ENCODE assay signal across 9 cellular contexts in the genomic region with DNA sequence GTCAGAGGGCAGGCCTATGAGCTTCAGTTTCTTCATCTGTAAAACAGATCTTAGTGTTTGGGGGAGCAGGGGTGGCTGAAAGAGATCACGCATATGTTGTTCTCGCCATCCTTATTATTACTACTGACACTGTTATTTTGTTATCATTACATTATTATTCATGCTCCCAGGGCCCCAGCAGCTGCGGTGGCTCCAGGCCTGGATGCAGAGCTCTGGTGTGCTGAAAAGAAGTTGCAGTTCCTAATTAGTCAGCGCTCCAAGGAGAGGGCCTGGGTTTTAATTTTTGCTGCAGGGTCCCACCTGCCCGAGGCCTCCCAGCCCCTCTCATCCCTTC. TPM values are rescaled to one million over a fixed set of nuclear protein-coding genes. Genes with fewer than 3 reads are reported as not detected.
DNase-seq lines count a peak whose midpoint lies in the region; ATAC-seq and TF ChIP-seq lines count a peak whose summit lies in the region.
"Had no signal": no experiment of that assay in that cellular context is flagged by ENCODE, and none has a peak within 500 bp of the region (broad histone marks: within the 10 kb centered on the region; RNA-seq: fewer than 3 reads in every experiment).

No MANE protein-coding gene starts in this region.

- POLR2A ChIA-PET in naive thymus-derived CD4-positive, alpha-beta T cell (lab: Charles Lee) = interaction anchor here (0.8 kb wide), 1 partner anchor 105 kb away, joined by 6 read pairs; no protein-coding TSS in a partner anchor

- peak overlapping the region; percentile 95 for H3K27ac ChIP-seq in KOPT-K1 (ENCODE audit: low read depth, low read length, poor library complexity, severe bottlenecking)
- H3K27ac ChIP-seq in breast epithelium = peak overlapping the region; percentile 97
- H3K27ac ChIP-seq in naive thymus-derived CD4-positive, alpha-beta T cell (ENCODE audit: low read depth, low read length) = no peak overlapping the region
- H3K27ac ChIP-seq: neutrophil had no signal

- peak overlapping the region; percentile 40 to 86 (median 72) for H3K4me3 Mint-ChIP-seq in naive thymus-derived CD4-positive, alpha-beta T cell

- H3K4me1 ChIP-seq in BE2C = peaks cover 76% of the 10 kb centered on the region
- peaks cover 32 to 63% of the 10 kb centered on the region in 2 donors for H3K4me1 ChIP-seq in breast epithelium
- H3K4me1 ChIP-seq in naive thymus-derived CD4-positive, alpha-beta T cell (ENCODE audit: control insufficient read depth in 2 of 2, insufficient read depth in 2 of 2, low read length in 2 of 2) = peaks cover 36 to 38% of the 10 kb centered on the region in 2 donors

- H3K36me3 Mint-ChIP-seq in naive thymus-derived CD4-positive, alpha-beta T cell = no peaks in the 10 kb centered on the region

- peaks cover 7 to 51% (median 34%) of the 10 kb centered on the region in 7 donors for H3K4me1 Mint-ChIP-seq in naive thymus-derived CD4-positive, alpha-beta T cell

- H3K9me3 ChIP-seq in BE2C = no peaks in the 10 kb centered on the region
- no peaks in the 10 kb centered on the region for H3K9me3 ChIP-seq in KOPT-K1 (ENCODE audit: insufficient read depth, low read length, poor library complexity, severe bottlenecking)
- no peaks in the 10 kb centered on the region for H3K9me3 ChIP-seq in breast epithelium
- H3K9me3 ChIP-seq in naive thymus-derived CD4-positive, alpha-beta T cell (ENCODE audit: control insufficient read depth in 2 of 3, low read length in 3 of 3) = no peaks in the 10 kb centered on the region
- H3K9me3 ChIP-seq: neutrophil had no signal

- peak overlapping the region; percentile 39 for H3K4me3 ChIP-seq in BE2C (ENCODE audit: low read depth, low read length)
- H3K4me3 ChIP-seq in breast epithelium = peak overlapping the region; percentile 52 to 71 (median 52)
- H3K4me3 ChIP-seq in naive thymus-derived CD4-positive, alpha-beta T cell (ENCODE audit: low read length) = peak overlapping the region; percentile 46
- no peak overlapping the region for H3K4me3 ChIP-seq in H7 (ENCODE audit: insufficient read depth, low read depth, low read length)

- TF ChIP-seq CTCF in BE2C (IDR thresholded peaks at IDR 0.05; ENCODE audit: low read depth, low read length) = no peak
- no peak for TF ChIP-seq CTCF in breast epithelium (IDR thresholded peaks at IDR 0.05)

- peak overlapping the region in 1 of 9 donors; percentile 31 for H3K27ac Mint-ChIP-seq in naive thymus-derived CD4-positive, alpha-beta T cell

- H3K9me3 Mint-ChIP-seq in naive thymus-derived CD4-positive, alpha-beta T cell = no peaks in the 10 kb centered on the region

- CTCF ChIA-PET in naive thymus-derived CD4-positive, alpha-beta T cell (lab: Charles Lee) = interaction anchor here (1.8 kb wide), 1 partner anchor 34 kb away, joined by 6 read pairs; no protein-coding TSS in a partner anchor

- TF ChIP-seq POLR2A in breast epithelium (IDR thresholded peaks at IDR 0.05) = no peak

- ATAC-seq in naive thymus-derived CD4-positive, alpha-beta T cell = no peak
- ATAC-seq in GM19463 (IDR thresholded peaks at IDR 0.05; ENCODE audit: unreplicated experiment) (no peak), GM21526 (IDR thresholded peaks at IDR 0.05; ENCODE audit: low FRiP score, unreplicated experiment) (no peak), HG02870 (IDR thresholded peaks at IDR 0.05; ENCODE audit: unreplicated experiment) (no peak)

- DNase-seq in BE2C (peak; percentile 63), breast epithelium (ENCODE audit: low spot score in 2 of 2) (no peak), H7 (no peak)
- no peak for DNase-seq in naive thymus-derived CD4-positive, alpha-beta T cell

- H3K27me3 Mint-ChIP-seq in naive thymus-derived CD4-positive, alpha-beta T cell = peaks cover 0 to 4% (median 3%) of the 10 kb centered on the region in 5 donors

- H3K27me3 ChIP-seq in BE2C = no peaks in the 10 kb centered on the region
- H3K27me3 ChIP-seq in breast epithelium = no peaks in the 10 kb centered on the region
- peaks cover 0 to 3% of the 10 kb centered on the region in 2 donors for H3K27me3 ChIP-seq in naive thymus-derived CD4-positive, alpha-beta T cell (ENCODE audit: control insufficient read depth in 2 of 2, insufficient read depth in 2 of 2, low read length in 2 of 2)
- H3K27me3 ChIP-seq in H7 (ENCODE audit: control insufficient read depth, insufficient read depth, low read length) = no peaks in the 10 kb centered on the region

- intact Hi-C loops in breast epithelium (cut with DNase I; ENCODE audit: low total_unique reads) = no loop called here
- intact Hi-C loops in naive thymus-derived CD4-positive, alpha-beta T cell (cut with micrococcal nuclease) = loop anchor here (2.0 to 5.0 kb wide), 5 partner anchors 17 to 80 kb away; partner anchors contain the start of gene CXXC5 (in 1 of the 2)

- H3K36me3 ChIP-seq in BE2C = peaks cover 7% of the 10 kb centered on the region; the same call in 1 of the 2 replicates
- no peaks in the 10 kb centered on the region; the same call in 1 of the 2 replicates for H3K36me3 ChIP-seq in KOPT-K1 (ENCODE audit: insufficient read depth, low read length)
- no peaks in the 10 kb centered on the region for H3K36me3 ChIP-seq in breast epithelium
- H3K36me3 ChIP-seq in naive thymus-derived CD4-positive, alpha-beta T cell (ENCODE audit: control insufficient read depth in 2 of 3, insufficient read depth in 3 of 3, low read length in 3 of 3) = no peaks in the 10 kb centered on the region
- H3K36me3 ChIP-seq in H7 (replicated peaks; ENCODE audit: control insufficient read depth, insufficient read depth, low read length) = no peaks in the 10 kb centered on the region; the same call in 1 of the 2 replicates
- H3K36me3 ChIP-seq: neutrophil had no signal

RNA-seq across cellular contexts. Expression of gene CXXC5, which starts 19.5 kb away (rescaled TPM):
- 263 TPM for polyA plus RNA-seq in BE2C (2012; ENCODE audit: insufficient read depth, insufficient read length, low read depth)
- total RNA-seq in breast epithelium = 10 to 100 TPM; 33.9 to 66.9 (median 38.3) TPM
- total RNA-seq in naive thymus-derived CD4-positive, alpha-beta T cell = 10 to 100 TPM in 1 of 5 experiments, 1 to 10 TPM in 3, under 1 TPM in 1; 0.73 to 21.4 (median 3.5) TPM
- polyA plus RNA-seq in naive thymus-derived CD4-positive, alpha-beta T cell = 1 to 10 TPM; 1.7 to 2.2 TPM
- 150 and 154 TPM in 2 replicates for total RNA-seq in H7 (2014; rRNA removed; shearing (Covaris generic))
